In the genomic region with DNA sequence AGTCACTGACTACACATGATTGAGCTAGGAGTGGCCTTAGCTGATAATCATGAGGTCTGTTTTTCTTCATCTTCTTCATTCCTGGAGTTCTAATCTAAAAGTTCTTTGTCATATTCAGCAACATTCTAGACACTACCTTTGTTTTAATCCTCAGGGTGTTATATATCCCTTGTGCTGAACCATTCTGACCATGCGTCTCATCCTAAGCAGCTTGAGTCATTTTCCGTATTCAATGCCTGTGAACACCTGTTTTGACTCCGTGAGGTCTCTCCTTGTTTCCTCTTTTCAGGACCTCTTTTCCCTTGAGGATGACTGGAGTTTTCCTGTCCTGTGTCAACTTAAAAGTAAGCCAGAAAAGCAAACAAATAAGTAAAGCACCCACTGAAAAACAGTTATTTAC, we compare ENCODE assay signal across 20 cellular contexts.
A peak's percentile ranks its signal among the peaks of the same experiment; 100 is the strongest.
DNase-seq lines count a peak whose midpoint lies in the region; ATAC-seq, FAIRE-seq and TF ChIP-seq lines count a peak whose summit lies in the region.
"Had no signal": no experiment of that assay in that cellular context is flagged by ENCODE, and none has a peak within 500 bp of the region (broad histone marks: within the 10 kb centered on the region; RNA-seq: fewer than 3 reads in every experiment).

No MANE protein-coding gene starts in this region.

- no peaks in the 10 kb centered on the region for H3K36me3 ChIP-seq in gastrocnemius medialis
- H3K36me3 ChIP-seq: BLaER1 treated with 17β-estradiol and CSF1 and Interleukin-3, amounts not matched to agents 10 nM and 100 nM; heart right ventricle; MG63; prostate gland; SJCRH30 had no signal

- ATAC-seq in gastrocnemius medialis = peak; percentile 93 to 98
- no peak for ATAC-seq in GM21526 (IDR thresholded peaks at IDR 0.05; ENCODE audit: low FRiP score, unreplicated experiment)
- no peak for ATAC-seq in GM21825 (IDR thresholded peaks at IDR 0.05; ENCODE audit: unreplicated experiment)
- no peak for ATAC-seq in GM18502 (IDR thresholded peaks at IDR 0.05; ENCODE audit: poor library complexity, unreplicated experiment)
- ATAC-seq: heart right ventricle; naive thymus-derived CD8-positive, alpha-beta T cell; T-helper 17 cell had no signal

- peak overlapping the region; percentile 70 to 80 (median 78) for H3K27ac ChIP-seq in gastrocnemius medialis
- H3K27ac ChIP-seq: 22Rv1, heart right ventricle, prostate gland, SJCRH30 had no signal

- H3K9me3 ChIP-seq in gastrocnemius medialis = no peaks in the 10 kb centered on the region
- H3K9me3 ChIP-seq: BLaER1 treated with 17β-estradiol and CSF1 and Interleukin-3, amounts not matched to agents 10 nM and 100 nM; MG63; prostate gland; SJCRH30 had no signal

- no peaks in the 10 kb centered on the region for H3K27me3 ChIP-seq in gastrocnemius medialis
- H3K27me3 ChIP-seq: BLaER1 treated with 17β-estradiol and CSF1 and Interleukin-3, amounts not matched to agents 10 nM and 100 nM; heart right ventricle; MG63; SJCRH30 had no signal

- in situ Hi-C loops in gastrocnemius medialis (cut with MboI; ENCODE audit: low sequenced_read_pairs in 4 of 4) = no loop called here

- DNase-seq in NCI-H146 (lab: John Stamatoyannopoulos, UW) (peak; percentile 20), NCI-H146 treated with DMSO at 0.1 percent for 48 hours (lab: John Stamatoyannopoulos, UW; ENCODE audit: unreplicated experiment) (no peak), RCC 7860 (ENCODE audit: low spot score) (peak; percentile 49), epithelial cell of esophagus (ENCODE audit: low read depth) (peak; percentile 77), gastrocnemius medialis (peak; percentile 43 to 45)
- DNase-seq: DMS153; GOT3; heart right ventricle; MG63; naive thymus-derived CD8-positive, alpha-beta T cell; NCI-H1694; NCI-H345; T-helper 17 cell had no signal

- TF ChIP-seq CTCF in epithelial cell of esophagus (IDR thresholded peaks at IDR 0.05; ENCODE audit: insufficient read depth, low read depth, low read length, missing control alignments) (no peak), gastrocnemius medialis (IDR thresholded peaks at IDR 0.05 in 4 of 5, conservative IDR thresholded peaks at IDR 0.05 in 1 of 5) (no peak)

- peak in 1 of 2 donors; percentile 43 for TF ChIP-seq POLR2A in gastrocnemius medialis (IDR thresholded peaks at IDR 0.05)

- no peak for FAIRE-seq in RCC 7860 (lab: Jason Lieb, UNC)

- intact Hi-C loops in gastrocnemius medialis (cut with DNase I; ENCODE audit: low total_unique reads) = loop anchor here (2.0 to 5.0 kb wide), 2 partner anchors 42 to 54 kb away; no protein-coding TSS in a partner anchor

- H3K4me3 ChIP-seq in epithelial cell of esophagus (ENCODE audit: low read length) (no peak overlapping the region), gastrocnemius medialis (peak overlapping the region in 2 of 4 donors; percentile 23 to 31)
- H3K4me3 ChIP-seq: BLaER1 treated with 17β-estradiol and CSF1 and Interleukin-3, amounts not matched to agents 10 nM and 100 nM; heart right ventricle; MG63; prostate gland; SJCRH30 had no signal

- peaks cover 6 to 13% of the 10 kb centered on the region in 2 donors for H3K4me1 ChIP-seq in gastrocnemius medialis
- H3K4me1 ChIP-seq: heart right ventricle, prostate gland, SJCRH30 had no signal

Comparison
In these comparisons a context has a peak if more than half of its experiments do, and no peak if none do; other contexts are left out.
1. ATAC-seq: peak in gastrocnemius medialis (2 of 2); none in GM21526 (single experiment), GM21825 (single experiment) and GM18502 (single experiment).